ENCODE assay signal across 12 cellular contexts in genomic region chr6:112149236-112149635, GRCh38.
A peak's percentile ranks its signal among the peaks of the same experiment; 100 is the strongest.
DNase-seq lines count a peak whose midpoint lies in the region; ATAC-seq and TF ChIP-seq lines count a peak whose summit lies in the region.
"Had no signal": no experiment of that assay in that cellular context is flagged by ENCODE, and none has a peak within 500 bp of the region (broad histone marks: within the 10 kb centered on the region; RNA-seq: fewer than 3 reads in every experiment).

No MANE protein-coding gene starts in this region.

- H3K18ac ChIP-seq in IMR-90 (ENCODE audit: low read depth, low read length): peak overlapping the region; percentile 69; the same call in 1 of the 2 replicates

- POLR2A ChIA-PET in IMR-90 (lab: Charles Lee; ENCODE audit: unreplicated experiment) (no interaction called here), SK-N-SH (lab: Yijun Ruan, JAX) (interaction anchor here (1.4 kb wide), 1 partner anchor 62 kb away, joined by 3 read pairs; the partner anchor contains the start of genes FAM229B and TUBE1)

- 0 out of 2 replicates have a peak overlapping the region, but pooled peaks have one; percentile 51 for H2AK5ac ChIP-seq in IMR-90 (ENCODE audit: low read depth, low read length)

- no peaks in the 10 kb centered on the region for H3K79me2 ChIP-seq in SK-N-SH (ENCODE audit: insufficient read depth)

- no peak for ATAC-seq in IMR-90 (ENCODE audit: low read depth)
- ATAC-seq in lower lobe of right lung: no peak

- H3K9ac ChIP-seq in IMR-90 (ENCODE audit: low read depth, low read length) (0 out of 2 replicates have a peak overlapping the region, but pooled peaks have one; percentile 42), SK-N-SH (no peak overlapping the region)

- CTCF ChIA-PET in IMR-90 (lab: Yijun Ruan, JAX): no interaction called here
- CTCF ChIA-PET in SK-N-SH (lab: Yijun Ruan, JAX): no interaction called here

- TF ChIP-seq CTCF in IMR-90 (conservative IDR thresholded peaks at IDR 0.05; ENCODE audit: low read depth, low read length): no peak
- TF ChIP-seq CTCF in SK-N-SH (IDR thresholded peaks at IDR 0.05): no peak
- no peak for TF ChIP-seq CTCF in lower lobe of right lung (IDR thresholded peaks at IDR 0.05)
- no peak for TF ChIP-seq CTCF in tibial nerve (IDR thresholded peaks at IDR 0.05)

- TF ChIP-seq POLR2A in IMR-90 (IDR thresholded peaks at IDR 0.05; ENCODE audit: low read depth, low read length): no peak
- no peak for TF ChIP-seq POLR2A in tibial nerve (IDR thresholded peaks at IDR 0.05)

- H3K4ac ChIP-seq in IMR-90 (ENCODE audit: low read depth, low read length): peak overlapping the region; percentile 78

- H3K36me3 ChIP-seq in IMR-90 (ENCODE audit: control insufficient read depth, insufficient read depth, low read length): peaks cover 23% of the 10 kb centered on the region
- H3K36me3 ChIP-seq in SK-N-SH (replicated peaks in 1 of 2; ENCODE audit: control insufficient read depth in 1 of 2, insufficient read depth in 2 of 2, low read length in 1 of 2): peaks cover 0 to 11% of the 10 kb centered on the region in 2 experiments
- peaks cover 36% of the 10 kb centered on the region for H3K36me3 ChIP-seq in lower lobe of right lung
- peaks cover 0 to 48% (median 0%) of the 10 kb centered on the region in 3 donors for H3K36me3 ChIP-seq in tibial nerve
- H3K36me3 ChIP-seq: spleen had no signal

- H3K4me2 ChIP-seq in IMR-90 (ENCODE audit: low read depth, low read length) (no peak overlapping the region), SK-N-SH (no peak overlapping the region)

- peak overlapping the region; percentile 61; the same call in 1 of the 2 replicates for H3K14ac ChIP-seq in IMR-90 (replicated peaks; ENCODE audit: low read depth, low read length)

- peak; percentile 3 for DNase-seq in IMR-90
- DNase-seq in SK-N-SH: peak; percentile 17
- no peak for DNase-seq in lower lobe of right lung
- no peak for DNase-seq in tibial nerve (ENCODE audit: low spot score in 2 of 2)
- no peak for DNase-seq in AG20443 (ENCODE audit: low spot score)
- DNase-seq in DMS53 (lab: John Stamatoyannopoulos, UW): no peak
- no peak for DNase-seq in DMS 273 treated with DMSO at 0.1 percent for 48 hours (lab: John Stamatoyannopoulos, UW)
- DNase-seq: activated CD4-positive, alpha-beta memory T cell treated with anti-CD3 and anti-CD28 coated beads, Interleukin-2, amount 10 ng/mL, durations not matched to agents 7 days and 5 days; C1 segment of cervical spinal cord; DND-41; NCI-H446 treated with DMSO at 0.1 percent for 48 hours; spleen had no signal

- peak overlapping the region; percentile 62; the same call in 1 of the 2 replicates for H2BK120ac ChIP-seq in IMR-90 (ENCODE audit: low read depth, low read length)

- in situ Hi-C loops in IMR-90 (cut with MboI; ENCODE audit: low sequenced_read_pairs): no loop called here

- peaks cover 12% of the 10 kb centered on the region for H3K9me1 ChIP-seq in IMR-90 (ENCODE audit: insufficient read depth, low read length)

- H3K9me3 ChIP-seq in IMR-90 (ENCODE audit: control insufficient read depth, insufficient read depth, low read length) (no peaks in the 10 kb centered on the region), SK-N-SH (no peaks in the 10 kb centered on the region), lower lobe of right lung (no peaks in the 10 kb centered on the region), tibial nerve (no peaks in the 10 kb centered on the region)
- H3K9me3 ChIP-seq: spleen had no signal

- H4K20me1 ChIP-seq in IMR-90 (ENCODE audit: insufficient read depth, low read length) (no peaks in the 10 kb centered on the region), SK-N-SH (ENCODE audit: insufficient read depth) (no peaks in the 10 kb centered on the region)

- H4K91ac ChIP-seq in IMR-90 (ENCODE audit: insufficient read depth, low read depth, low read length): no peak overlapping the region; the same call in 1 of the 2 replicates

- H2BK15ac ChIP-seq in IMR-90 (ENCODE audit: low read depth, low read length): peak overlapping the region; percentile 61; the same call in 1 of the 3 replicates

- H3K4me1 ChIP-seq in IMR-90 (ENCODE audit: control insufficient read depth, insufficient read depth, low read length) (peaks cover 7% of the 10 kb centered on the region), SK-N-SH (ENCODE audit: control insufficient read depth in 1 of 2, insufficient read depth in 2 of 2, low read depth in 1 of 2, low read length in 1 of 2) (peaks cover 11 to 29% of the 10 kb centered on the region in 2 experiments; a peak in 3 of 4 replicates), lower lobe of right lung (no peaks in the 10 kb centered on the region), tibial nerve (peaks cover 0 to 28% (median 6%) of the 10 kb centered on the region in 4 donors)
- H3K4me1 ChIP-seq: spleen had no signal

- peaks cover 3% of the 10 kb centered on the region for H3F3A ChIP-seq in SK-N-SH (replicated peaks; ENCODE audit: insufficient read depth)

- no peak for TF ChIP-seq EP300 in SK-N-SH (IDR thresholded peaks at IDR 0.05; ENCODE audit: borderline replicate concordance in 1 of 2, low read depth in 1 of 2, low read length in 1 of 2)
- no peak for TF ChIP-seq EP300 in tibial nerve (IDR thresholded peaks at IDR 0.05)

- H2AK9ac ChIP-seq in IMR-90 (replicated peaks; ENCODE audit: low read depth, low read length, poor library complexity): no peak overlapping the region

- H3K27me3 ChIP-seq in IMR-90 (ENCODE audit: control insufficient read depth, insufficient read depth, low read length): no peaks in the 10 kb centered on the region
- H3K27me3 ChIP-seq in SK-N-SH (ENCODE audit: insufficient read depth): no peaks in the 10 kb centered on the region
- H3K27me3 ChIP-seq in lower lobe of right lung (ENCODE audit: low read depth): no peaks in the 10 kb centered on the region
- H3K27me3 ChIP-seq in tibial nerve: no peaks in the 10 kb centered on the region
- H3K27me3 ChIP-seq: spleen had no signal

- H3K9me2 ChIP-seq in SK-N-SH: no peaks in the 10 kb centered on the region

- H2AFZ ChIP-seq in IMR-90 (replicated peaks; ENCODE audit: low read length, poor library complexity): no peak overlapping the region
- H2AFZ ChIP-seq in SK-N-SH (ENCODE audit: low read depth): peak overlapping the region; percentile 88; the same call in 1 of the 2 replicates

- H3K23ac ChIP-seq in IMR-90 (ENCODE audit: low read depth, low read length): peak overlapping the region; percentile 46; the same call in 1 of the 2 replicates

- TF ChIP-seq RAD21 in IMR-90 (IDR thresholded peaks at IDR 0.05; ENCODE audit: low read length) (no peak), SK-N-SH (IDR thresholded peaks at IDR 0.05; ENCODE audit: low read length) (no peak)

- dilution Hi-C loops in IMR-90 (cut with HindIII; ENCODE audit: low sequenced_read_pairs, unreplicated experiment): no loop called here

- no peak overlapping the region for H3K4me3 ChIP-seq in IMR-90 (ENCODE audit: insufficient read depth, low read depth, low read length)
- H3K4me3 ChIP-seq in SK-N-SH (ENCODE audit: low read depth in 2 of 2, low read length in 1 of 2): no peak overlapping the region
- no peak overlapping the region for H3K4me3 ChIP-seq in lower lobe of right lung
- no peak overlapping the region for H3K4me3 ChIP-seq in tibial nerve
- H3K4me3 ChIP-seq: spleen had no signal

- H4K5ac ChIP-seq in IMR-90 (ENCODE audit: low read depth, low read length): peak overlapping the region; percentile 74

- BruUV-seq in IMR-90 (replicated peaks; lab: Mats Ljungman, UMichigan): no TSS peak

- H3K79me1 ChIP-seq in IMR-90 (ENCODE audit: low read depth in 1 of 2, low read length in 2 of 2): no peaks in the 10 kb centered on the region

- WGBS in IMR-90 (ENCODE audit: extremely low coverage in 2 of 2, insufficient read length in 1 of 2), 2 experiments: no CpG with 5 or more reads among the region's 1 CpG
- 61% methylated on average over 1 of the region's 1 CpG for WGBS in SK-N-SH (ENCODE audit: low lambda C conversion rate)
- 57 to 62% methylated on average over 1 of the region's 1 CpG for WGBS in tibial nerve, 2 donors

- no peak overlapping the region for H3K56ac ChIP-seq in IMR-90 (ENCODE audit: extremely low read depth, insufficient read depth, low read length)

- H4K8ac ChIP-seq in IMR-90 (ENCODE audit: low read depth in 2 of 2, low read length in 2 of 2): peak overlapping the region; percentile 31 to 67; a peak in 2 of 4 replicates

- H2BK20ac ChIP-seq in IMR-90 (ENCODE audit: low read depth, low read length): no peak overlapping the region

- peak overlapping the region; percentile 27 for H2BK5ac ChIP-seq in IMR-90 (ENCODE audit: low read depth, low read length, poor library complexity, severe bottlenecking)

- H3K27ac ChIP-seq in IMR-90 (ENCODE audit: insufficient read depth, low read length) (peak overlapping the region; percentile 94; the same call in 1 of the 2 replicates), SK-N-SH (ENCODE audit: low read depth in 2 of 2, low read length in 1 of 2) (peak overlapping the region; percentile 69 to 91; a peak in 3 of 4 replicates), lower lobe of right lung (peak overlapping the region; percentile 50), tibial nerve (peak overlapping the region in 3 of 4 donors; percentile 54 to 80 (median 70))
- H3K27ac ChIP-seq: spleen had no signal

- intact Hi-C loops in IMR-90 (cut with micrococcal nuclease): loop anchor here (5.0 kb wide), 1 partner anchor 37 kb away; no protein-coding TSS in a partner anchor
- intact Hi-C loops in lower lobe of right lung (cut with DNase I): no loop called here

TF ChIP-seq in IMR-90, 13 proteins besides CTCF, POLR2A, EP300 and RAD21 (continues in another document):
- TF ChIP-seq FOS (IDR thresholded peaks at IDR 0.05; ENCODE audit: low read depth, low read length) (no peak), CHD1 (IDR thresholded peaks at IDR 0.05; ENCODE audit: low read depth, low read length) (no peak)

TF ChIP-seq in SK-N-SH, 30 proteins besides CTCF, POLR2A, EP300 and RAD21 (continues in another document):
- TF ChIP-seq EZH2phosphoT487 (IDR thresholded peaks at IDR 0.05; ENCODE audit: borderline replicate concordance, low read depth) (no peak), USF2 (IDR thresholded peaks at IDR 0.05; ENCODE audit: borderline replicate concordance, low read depth, low read length) (no peak), TAF1 (IDR thresholded peaks at IDR 0.05; ENCODE audit: borderline replicate concordance, low read depth, low read length) (no peak), MAX (IDR thresholded peaks at IDR 0.05; ENCODE audit: low read depth) (no peak), NRF1 (IDR thresholded peaks at IDR 0.05; ENCODE audit: low read depth, low read length) (no peak), RXRA (IDR thresholded peaks at IDR 0.05; ENCODE audit: borderline replicate concordance, low read depth) (no peak)

Comparison
In these comparisons a context has a peak if more than half of its experiments do, and no peak if none do; other contexts are left out.
1. DNase-seq: peak in IMR-90 (single experiment) and SK-N-SH (single experiment); none in lower lobe of right lung (single experiment), tibial nerve (0 of 2), AG20443 (single experiment), DMS53 (single experiment) and DMS 273 treated with DMSO at 0.1 percent for 48 hours (single experiment).
2. Peak in every context shown above with its lines, with median percentiles within 50 percentile points of each other: H3K27ac ChIP-seq.